ENCODE assay signal across 11 cellular contexts in genomic region chr14:61374284-61374683, GRCh38.
"Had no signal": no experiment of that assay in that cellular context is flagged by ENCODE, and none has a peak within 500 bp of the region (broad histone marks: within the 10 kb centered on the region; RNA-seq: fewer than 3 reads in every experiment).

No MANE protein-coding gene starts in this region.

- H3K27ac ChIP-seq: dorsolateral prefrontal cortex, left lung, pancreas, thoracic aorta had no signal

- H3K4me3 ChIP-seq: dorsolateral prefrontal cortex, left lung, pancreas, thoracic aorta had no signal

- H3K27me3 Mint-ChIP-seq: naive B cell had no signal

- H3K27ac Mint-ChIP-seq: naive B cell, WTC11 had no signal

- H3K9me3 ChIP-seq: pancreas had no signal

- H3K36me3 ChIP-seq: pancreas, thoracic aorta had no signal

- DNase-seq: activated CD4-positive, alpha-beta T cell treated with anti-CD3 and anti-CD28 coated beads for 48 hours; activated T-cell treated with anti-CD3 and anti-CD28 coated beads for 4 hours; dorsolateral prefrontal cortex; erythroblast; islet precursor cell; left lung; naive B cell; pancreas had no signal

- H3K4me3 Mint-ChIP-seq: naive B cell, WTC11 had no signal

- ATAC-seq: left lung, pancreas, sciatic nerve, WTC11 had no signal

- H3K27me3 ChIP-seq: dorsolateral prefrontal cortex, left lung, pancreas had no signal
